8 cellular contexts compared by ENCODE assay signal in genomic region chr9:123338710-123339665, GRCh38. TPM values are rescaled to one million over a fixed set of nuclear protein-coding genes. Genes with fewer than 3 reads are reported as not detected.
A peak's percentile ranks its signal among the peaks of the same experiment; 100 is the strongest.
DNase-seq lines count a peak whose midpoint lies in the region; ATAC-seq, FAIRE-seq and TF ChIP-seq lines count a peak whose summit lies in the region.

No MANE protein-coding gene starts in this region.

- H3K36me3 ChIP-seq in HUES6 (ENCODE audit: control insufficient read depth, insufficient read depth, low read length) = no peaks in the 10 kb centered on the region
- no peaks in the 10 kb centered on the region for H3K36me3 ChIP-seq in left ventricle myocardium inferior

- H3K9me3 ChIP-seq in HUES6 (ENCODE audit: control insufficient read depth, insufficient read depth, low read depth, low read length) (no peaks in the 10 kb centered on the region), left ventricle myocardium inferior (replicated peaks) (no peaks in the 10 kb centered on the region)

- peaks cover 0 to 2% of the 10 kb centered on the region in 2 donors for H3K36me3 Mint-ChIP-seq in CD14-positive monocyte
- H3K36me3 Mint-ChIP-seq in activated CD8-positive, alpha-beta memory T cell treated with anti-CD3 and anti-CD28 coated beads, Interleukin-2, amount 10 ng/mL, durations not matched to agents 7 days and 5 days = no peaks in the 10 kb centered on the region

- peak; percentile 87 for DNase-seq in CD14-positive monocyte (ENCODE audit: low spot score)
- peak; percentile 72 for DNase-seq in GM20000 (ENCODE audit: low spot score)
- DNase-seq in activated CD8-positive, alpha-beta memory T cell treated with anti-CD3 and anti-CD28 coated beads, Interleukin-2, amount 10 ng/mL, durations not matched to agents 7 days and 5 days = peak; percentile 87
- DNase-seq in left ventricle myocardium inferior = peak; percentile 37
- peak; percentile 22 for DNase-seq in stimulated activated CD8-positive, alpha-beta memory T cell treated with anti-CD3 and anti-CD28 coated beads, Interleukin-15, amount 100 ng/mL, for 1 hour (ENCODE audit: low read depth)
- DNase-seq in H54 (ENCODE audit: insufficient read length, low spot score) = no peak
- no peak for DNase-seq in HTR-8/SVneo (ENCODE audit: insufficient read length, low spot score)

- peaks cover 0 to 1% (median 0%) of the 10 kb centered on the region in 7 donors for H3K9me3 Mint-ChIP-seq in CD14-positive monocyte
- no peaks in the 10 kb centered on the region for H3K9me3 Mint-ChIP-seq in activated CD8-positive, alpha-beta memory T cell treated with anti-CD3 and anti-CD28 coated beads, Interleukin-2, amount 10 ng/mL, durations not matched to agents 7 days and 5 days (ENCODE audit: low read depth)

- H3K27me3 ChIP-seq in HUES6 (ENCODE audit: control insufficient read depth, insufficient read depth, low read length) = no peaks in the 10 kb centered on the region
- H3K27me3 ChIP-seq in left ventricle myocardium inferior (ENCODE audit: low read depth) = no peaks in the 10 kb centered on the region

- CTCF ChIA-PET in activated CD8-positive, alpha-beta memory T cell treated with anti-CD3 and anti-CD28 coated beads, Interleukin-2, amount 10 ng/mL, durations not matched to agents 7 days and 5 days (lab: Charles Lee) = interaction anchor here (0.5 to 4.8 kb wide), 12 partner anchors 8 to 840 kb away, joined by 3 to 31 read pairs (median 4); partner anchors contain the start of gene STRBP

- H3K4me1 ChIP-seq in HUES6 (ENCODE audit: control insufficient read depth, insufficient read depth, low read length) = peaks cover 37% of the 10 kb centered on the region
- H3K4me1 ChIP-seq in left ventricle myocardium inferior = peaks cover 36% of the 10 kb centered on the region

- no peak for TF ChIP-seq CTCF in CD14-positive monocyte (IDR thresholded peaks at IDR 0.05)
- no peak for TF ChIP-seq CTCF in GM20000 (IDR thresholded peaks at IDR 0.05; ENCODE audit: extremely low read depth, missing control alignments)
- TF ChIP-seq CTCF in left ventricle myocardium inferior (IDR thresholded peaks at IDR 0.05; ENCODE audit: borderline replicate concordance) = no peak

- intact Hi-C loops in CD14-positive monocyte (cut with micrococcal nuclease) = no loop called here
- intact Hi-C loops in left ventricle myocardium inferior (cut with micrococcal nuclease) = no loop called here

- H3K4me3 ChIP-seq in HUES6 (ENCODE audit: low read depth, low read length) (0 out of 2 replicates have a peak overlapping the region, but pooled peaks have one; percentile 2), left ventricle myocardium inferior (peak overlapping the region; percentile 65)

- H3K9ac ChIP-seq in HUES6 (ENCODE audit: low read length) = peak overlapping the region; percentile 14

- H3K27ac ChIP-seq in HUES6 (ENCODE audit: low read depth, low read length) (no peak overlapping the region), left ventricle myocardium inferior (replicated peaks) (peak overlapping the region; percentile 85)

- H3K4me3 Mint-ChIP-seq in CD14-positive monocyte = peak overlapping the region; percentile 80 to 93
- H3K4me3 Mint-ChIP-seq in activated CD8-positive, alpha-beta memory T cell treated with anti-CD3 and anti-CD28 coated beads, Interleukin-2, amount 10 ng/mL, durations not matched to agents 7 days and 5 days = peak overlapping the region; percentile 76

- H3K4me1 Mint-ChIP-seq in CD14-positive monocyte = peaks cover 26% of the 10 kb centered on the region
- peaks cover 36% of the 10 kb centered on the region for H3K4me1 Mint-ChIP-seq in activated CD8-positive, alpha-beta memory T cell treated with anti-CD3 and anti-CD28 coated beads, Interleukin-2, amount 10 ng/mL, durations not matched to agents 7 days and 5 days

- peak overlapping the region; percentile 14 to 90 (median 82) for H3K27ac Mint-ChIP-seq in CD14-positive monocyte
- H3K27ac Mint-ChIP-seq in activated CD8-positive, alpha-beta memory T cell treated with anti-CD3 and anti-CD28 coated beads, Interleukin-2, amount 10 ng/mL, durations not matched to agents 7 days and 5 days = peak overlapping the region; percentile 97

- ATAC-seq in activated CD8-positive, alpha-beta memory T cell treated with anti-CD3 and anti-CD28 coated beads, Interleukin-2, amount 10 ng/mL, durations not matched to agents 7 days and 5 days = peak; percentile 80

- peaks cover 14 to 24% (median 20%) of the 10 kb centered on the region in 3 donors for H3K27me3 Mint-ChIP-seq in CD14-positive monocyte (ENCODE audit: low read depth in 3 of 3)
- H3K27me3 Mint-ChIP-seq in activated CD8-positive, alpha-beta memory T cell treated with anti-CD3 and anti-CD28 coated beads, Interleukin-2, amount 10 ng/mL, durations not matched to agents 7 days and 5 days = no peaks in the 10 kb centered on the region

- TF ChIP-seq POLR2A in H54 (IDR thresholded peaks at IDR 0.05; ENCODE audit: low read depth, low read length) = no peak

- FAIRE-seq in H54 (lab: Jason Lieb, UNC) (no peak), HTR-8/SVneo (lab: Jason Lieb, UNC) (no peak)

RNA-seq across cellular contexts. Expression of gene CRB2, which starts 17.0 kb away (rescaled TPM):
- polyA plus RNA-seq in CD14-positive monocyte = not detected
- total RNA-seq in activated CD8-positive, alpha-beta memory T cell treated with anti-CD3 and anti-CD28 coated beads, Interleukin-2, amount 10 ng/mL, durations not matched to agents 7 days and 5 days = not detected
- total RNA-seq in left ventricle myocardium inferior = not detected

Comparison
In these comparisons a context has a peak if more than half of its experiments do, and no peak if none do; other contexts are left out.
1. DNase-seq: peak in CD14-positive monocyte (single experiment), GM20000 (single experiment), activated CD8-positive, alpha-beta memory T cell treated with anti-CD3 and anti-CD28 coated beads, Interleukin-2, amount 10 ng/mL, durations not matched to agents 7 days and 5 days (single experiment), left ventricle myocardium inferior (single experiment) and stimulated activated CD8-positive, alpha-beta memory T cell treated with anti-CD3 and anti-CD28 coated beads, Interleukin-15, amount 100 ng/mL, for 1 hour (single experiment); none in H54 (single experiment) and HTR-8/SVneo (single experiment).